ENCODE assay signal across 8 cellular contexts in the genomic region with DNA sequence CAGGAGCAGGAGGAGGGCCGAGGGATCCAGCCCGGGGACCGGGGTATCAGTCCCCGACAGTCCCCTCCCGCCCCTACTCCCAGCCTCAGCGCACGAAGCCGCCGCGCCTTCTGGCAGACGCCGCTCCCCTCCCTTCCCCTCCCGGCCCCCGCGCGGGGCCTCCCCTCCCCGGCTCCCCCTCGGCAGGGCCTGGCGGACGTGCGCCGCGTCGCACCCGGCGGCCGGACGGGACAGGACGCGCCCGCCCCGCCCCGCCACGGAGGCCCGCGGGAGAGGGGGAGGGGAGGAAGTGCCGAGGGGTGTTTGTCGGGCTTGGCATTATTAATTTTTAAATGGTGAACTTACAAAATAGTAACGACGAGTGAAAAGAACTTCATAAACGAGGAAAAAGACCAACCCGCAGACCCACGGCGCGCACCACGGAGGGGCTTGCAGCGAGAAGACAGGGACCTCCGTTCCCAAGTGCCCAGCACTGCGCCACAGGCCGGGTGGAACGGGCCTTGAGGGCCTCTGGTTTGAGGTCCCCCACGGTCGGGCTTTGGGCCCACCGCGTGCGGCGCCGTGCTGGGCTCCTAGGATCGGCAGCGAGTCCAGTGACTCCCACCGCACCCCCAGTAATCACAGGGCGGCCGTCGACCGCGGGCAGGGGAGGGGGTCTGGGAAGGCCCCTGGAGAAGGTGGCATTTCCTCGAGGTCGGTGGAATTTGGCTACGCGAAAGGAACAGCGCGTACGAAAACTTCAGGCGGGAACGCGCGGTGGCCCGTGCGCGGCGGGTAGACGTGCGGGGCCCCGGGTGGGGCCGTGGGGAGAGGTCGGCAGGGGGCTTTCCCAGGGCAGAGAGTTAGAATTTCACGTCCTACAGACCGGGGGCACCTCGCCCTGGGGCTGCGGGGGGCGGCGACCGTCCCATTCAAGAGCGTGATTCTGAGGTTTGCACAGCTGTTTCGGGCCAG. TPM values are rescaled to one million over a fixed set of nuclear protein-coding genes. Genes with fewer than 3 reads are reported as not detected.
A peak's percentile ranks its signal among the peaks of the same experiment; 100 is the strongest.
DNase-seq lines count a peak whose midpoint lies in the region; ATAC-seq and TF ChIP-seq lines count a peak whose summit lies in the region.

No MANE protein-coding gene starts in this region.

- CTCF ChIA-PET in AG04449 (lab: Yijun Ruan, JAX), result interaction anchor here (0.6 to 6.5 kb wide), 2 partner anchors 109 to 125 kb away, joined by 3 to 83 read pairs; a partner anchor contains a TSS
- CTCF ChIA-PET in RWPE1 (lab: Yijun Ruan, JAX), result interaction anchor here (0.6 kb wide), 1 partner anchor 278 kb away, joined by 3 read pairs; no protein-coding TSS in a partner anchor

- H3K36me3 Mint-ChIP-seq in activated naive CD8-positive, alpha-beta T cell treated with anti-CD3 and anti-CD28 coated beads, Interleukin-2, amount 10 ng/mL, durations not matched to agents 7 days and 5 days, result peaks cover 4% of the 10 kb centered on the region
- peaks cover 9% of the 10 kb centered on the region for H3K36me3 Mint-ChIP-seq in osteocyte (ENCODE audit: unreplicated experiment)

- H3K27ac Mint-ChIP-seq in activated naive CD8-positive, alpha-beta T cell treated with anti-CD3 and anti-CD28 coated beads, Interleukin-2, amount 10 ng/mL, durations not matched to agents 7 days and 5 days, result peak overlapping the region; percentile 98
- peak overlapping the region; percentile 99 for H3K27ac Mint-ChIP-seq in osteocyte (ENCODE audit: unreplicated experiment)

- no peaks in the 10 kb centered on the region for H3K4me1 ChIP-seq in cardiac muscle cell (ENCODE audit: low read depth)

- H3K4me1 Mint-ChIP-seq in activated naive CD8-positive, alpha-beta T cell treated with anti-CD3 and anti-CD28 coated beads, Interleukin-2, amount 10 ng/mL, durations not matched to agents 7 days and 5 days, result peaks cover 29% of the 10 kb centered on the region
- peaks cover 32% of the 10 kb centered on the region for H3K4me1 Mint-ChIP-seq in osteocyte (ENCODE audit: unreplicated experiment)

- no peaks in the 10 kb centered on the region for H3K9me3 ChIP-seq in cardiac muscle cell (ENCODE audit: low read depth)

- peak overlapping the region; percentile 97 for H3K4me3 Mint-ChIP-seq in activated naive CD8-positive, alpha-beta T cell treated with anti-CD3 and anti-CD28 coated beads, Interleukin-2, amount 10 ng/mL, durations not matched to agents 7 days and 5 days
- H3K4me3 Mint-ChIP-seq in osteocyte (ENCODE audit: unreplicated experiment), result peak overlapping the region; percentile 88

- H3K27me3 ChIP-seq in cardiac muscle cell, result no peaks in the 10 kb centered on the region

- no peak for TF ChIP-seq CTCF in AG04449 (IDR thresholded peaks at IDR 0.05; ENCODE audit: insufficient read depth, low read length, missing control alignments)
- no peak for TF ChIP-seq CTCF in RWPE1 (conservative IDR thresholded peaks at IDR 0.05; ENCODE audit: low read depth)
- no peak for TF ChIP-seq CTCF in cardiac muscle cell (IDR thresholded peaks at IDR 0.05; ENCODE audit: low read depth, low read length)
- no peak for TF ChIP-seq CTCF in osteocyte (IDR thresholded peaks at IDR 0.05)

- H3K4me3 ChIP-seq in AG04449 (ENCODE audit: low read depth, low read length), result peak overlapping the region; percentile 78
- H3K4me3 ChIP-seq in cardiac muscle cell, result peak overlapping the region; percentile 95

- peak; percentile 26 for ATAC-seq in GM18502 (IDR thresholded peaks at IDR 0.05; ENCODE audit: poor library complexity, unreplicated experiment)
- ATAC-seq in HG03175 (IDR thresholded peaks at IDR 0.05; ENCODE audit: unreplicated experiment), result peak; percentile 22
- peak; percentile 17 for ATAC-seq in activated naive CD8-positive, alpha-beta T cell treated with anti-CD3 and anti-CD28 coated beads, Interleukin-2, amount 10 ng/mL, durations not matched to agents 7 days and 5 days (ENCODE audit: low read depth)

- no peaks in the 10 kb centered on the region for H3K9me3 Mint-ChIP-seq in activated naive CD8-positive, alpha-beta T cell treated with anti-CD3 and anti-CD28 coated beads, Interleukin-2, amount 10 ng/mL, durations not matched to agents 7 days and 5 days
- no peaks in the 10 kb centered on the region for H3K9me3 Mint-ChIP-seq in osteocyte (ENCODE audit: unreplicated experiment)

- H3K36me3 ChIP-seq in cardiac muscle cell, result peaks cover 4% of the 10 kb centered on the region

- POLR2A ChIA-PET in AG04449 (lab: Yijun Ruan, JAX), result interaction anchor here (1.0 kb wide), 1 partner anchor 7 kb away, joined by 3 read pairs; no protein-coding TSS in a partner anchor
- POLR2A ChIA-PET in RWPE1 (lab: Yijun Ruan, JAX; ENCODE audit: low non-redundant PET), result interaction anchor here (1.3 kb wide), 1 partner anchor 104 kb away, joined by 6 read pairs; no protein-coding TSS in a partner anchor
- POLR2A ChIA-PET in activated naive CD8-positive, alpha-beta T cell treated with anti-CD3 and anti-CD28 coated beads, Interleukin-2, amount 10 ng/mL, durations not matched to agents 7 days and 5 days (lab: Charles Lee), result interaction anchor here (1.1 to 2.8 kb wide), 3 partner anchors 108 to 129 kb away, joined by 3 to 13 read pairs (median 4); a partner anchor contains a TSS

- DNase-seq in AG04449 (ENCODE audit: low read depth, low spot score) (no peak), RWPE1 (ENCODE audit: low spot score) (peak; percentile 73), cardiac muscle cell (ENCODE audit: low read depth in 1 of 2, low spot score in 1 of 2) (peak; percentile 87 to 88), osteocyte (ENCODE audit: extremely low spot score, unreplicated experiment) (no peak), cerebellar cortex (ENCODE audit: low spot score) (no peak)
- DNase-seq in activated naive CD8-positive, alpha-beta T cell treated with anti-CD3 and anti-CD28 coated beads, Interleukin-2, amount 10 ng/mL, durations not matched to agents 7 days and 5 days, result peak; percentile 81

- H3K27me3 Mint-ChIP-seq in activated naive CD8-positive, alpha-beta T cell treated with anti-CD3 and anti-CD28 coated beads, Interleukin-2, amount 10 ng/mL, durations not matched to agents 7 days and 5 days, result no peaks in the 10 kb centered on the region
- H3K27me3 Mint-ChIP-seq in osteocyte (ENCODE audit: unreplicated experiment), result no peaks in the 10 kb centered on the region

- peak overlapping the region; percentile 99 for H3K27ac ChIP-seq in RWPE1
- peak overlapping the region; percentile 99 for H3K27ac ChIP-seq in cardiac muscle cell

RNA-seq across cellular contexts. Expression of a gene that starts 1.0 kb away (rescaled TPM):
- 100 to 1,000 TPM; 169 to 174 TPM for total RNA-seq in activated naive CD8-positive, alpha-beta T cell treated with anti-CD3 and anti-CD28 coated beads, Interleukin-2, amount 10 ng/mL, durations not matched to agents 7 days and 5 days
- total RNA-seq in cardiac muscle cell (147 and 179 TPM in 2 replicates), osteocyte (131 and 138 TPM in 2 replicates)
- polyA plus RNA-seq in cardiac muscle cell, result 22.6 and 35.5 TPM in 2 replicates

RNA-seq across cellular contexts. Expression of a gene that starts 16.6 kb away (rescaled TPM):
- 1 to 10 TPM; 1.6 to 1.7 TPM for total RNA-seq in activated naive CD8-positive, alpha-beta T cell treated with anti-CD3 and anti-CD28 coated beads, Interleukin-2, amount 10 ng/mL, durations not matched to agents 7 days and 5 days
- total RNA-seq in cardiac muscle cell (0.25 and 0.63 TPM in 2 replicates), osteocyte (0.16 and 0.21 TPM in 2 replicates)
- 0.81 and 1.1 TPM in 2 replicates for polyA plus RNA-seq in cardiac muscle cell

RNA-seq across cellular contexts. Expression of a gene that starts 20.2 kb away (rescaled TPM):
- total RNA-seq in activated naive CD8-positive, alpha-beta T cell treated with anti-CD3 and anti-CD28 coated beads, Interleukin-2, amount 10 ng/mL, durations not matched to agents 7 days and 5 days, result not detected
- total RNA-seq in cardiac muscle cell, result 0.63 and 1.1 TPM in 2 replicates
- 0.52 and 0.65 TPM in 2 replicates for polyA plus RNA-seq in cardiac muscle cell
- total RNA-seq in osteocyte, result 0.57 TPM in 1 of 2 replicates, not detected in the other

RNA-seq across cellular contexts. Expression of a gene that starts 42.1 kb away (rescaled TPM):
- not detected for total RNA-seq in activated naive CD8-positive, alpha-beta T cell treated with anti-CD3 and anti-CD28 coated beads, Interleukin-2, amount 10 ng/mL, durations not matched to agents 7 days and 5 days
- total RNA-seq in cardiac muscle cell, result 2.0 and 5.5 TPM in 2 replicates
- 1.2 and 5.0 TPM in 2 replicates for polyA plus RNA-seq in cardiac muscle cell
- not detected in 2 replicates for total RNA-seq in osteocyte

Comparison
In these comparisons a context has a peak if more than half of its experiments do, and no peak if none do; other contexts are left out.
1. DNase-seq: peak in RWPE1 (single experiment), activated naive CD8-positive, alpha-beta T cell treated with anti-CD3 and anti-CD28 coated beads, Interleukin-2, amount 10 ng/mL, durations not matched to agents 7 days and 5 days (single experiment) and cardiac muscle cell (2 of 2); none in AG04449 (single experiment), osteocyte (single experiment) and cerebellar cortex (single experiment).
2. Peak in every context shown above with its lines, with median percentiles within 50 percentile points of each other: ATAC-seq.